ENCODE assay signal across 27 cellular contexts in genomic region chr20:59625214-59625922, GRCh38. TPM values are rescaled to one million over a fixed set of nuclear protein-coding genes. Genes with fewer than 3 reads are reported as not detected.
"Had no signal": no experiment of that assay in that cellular context is flagged by ENCODE, and none has a peak within 500 bp of the region (broad histone marks: within the 10 kb centered on the region; RNA-seq: fewer than 3 reads in every experiment).

No MANE protein-coding gene starts in this region.

- H3K4me1 ChIP-seq: breast epithelium, colonic mucosa, gastrocnemius medialis, parathyroid adenoma, right lobe of liver, thyroid gland, upper lobe of right lung had no signal

- H3K27me3 ChIP-seq: colonic mucosa, hepatocyte, right lobe of liver, thyroid gland had no signal

- H3K4me3 ChIP-seq: breast epithelium, colonic mucosa, gastrocnemius medialis, hepatocyte, right lobe of liver, skin epidermis, thyroid gland, upper lobe of right lung had no signal

- DNase-seq: activated CD4-positive, alpha-beta T cell treated with anti-CD3 and anti-CD28 coated beads for 4 hours; activated CD4-positive, alpha-beta T cell treated with anti-CD3 and anti-CD28 coated beads, Interleukin-2, amount 50 U/mL, for 4 hours; activated CD8-positive, alpha-beta memory T cell treated with anti-CD3 and anti-CD28 coated beads, Interleukin-2, amount 50 U/mL, for 4 hours; activated naive CD8-positive, alpha-beta T cell treated with anti-CD3 and anti-CD28 coated beads, Interleukin-2, amount 50 U/mL, for 24 hours; activated T-cell treated with anti-CD3 and anti-CD28 coated beads, Interleukin-2, amount 50 U/mL, for 1 hour; colonic mucosa; effector memory CD4-positive, alpha-beta T cell; gastrocnemius medialis; glutamatergic neuron; kidney; naive thymus-derived CD8-positive, alpha-beta T cell; occipital lobe; right lobe of liver; stimulated activated CD4-positive, alpha-beta T cell treated with anti-CD3 and anti-CD28 coated beads, Interleukin-12 subunit alpha, Interleukin-12 subunit beta, amount 100 ng/mL, for 4 hours; stimulated activated CD4-positive, alpha-beta T cell treated with anti-CD3 and anti-CD28 coated beads, Interleukin-4, amount 100 ng/mL, for 1 hour; stimulated activated naive CD8-positive, alpha-beta T cell treated with anti-CD3 and anti-CD28 coated beads, Interleukin-15, Interleukin-2, amounts not matched to agents 100 U/mL and 50 U/mL, for 24 hours; SW 1271; T-helper 9 cell; thyroid gland; upper lobe of right lung had no signal

- FAIRE-seq: kidney, TTC549 had no signal

- H3K36me3 ChIP-seq: breast epithelium, colonic mucosa, gastrocnemius medialis, right lobe of liver, thyroid gland, upper lobe of right lung had no signal

- H3K27ac ChIP-seq: breast epithelium, colonic mucosa, gastrocnemius medialis, hepatocyte, parathyroid adenoma, right lobe of liver, skin epidermis, thyroid gland, upper lobe of right lung, VCaP had no signal

- H3K9me3 ChIP-seq: colonic mucosa, gastrocnemius medialis, right lobe of liver, thyroid gland, upper lobe of right lung had no signal

RNA-seq across cellular contexts. Expression of gene PHACTR3, which starts 21.0 kb away (rescaled TPM):
- total RNA-seq: activated CD8-positive, alpha-beta memory T cell treated with anti-CD3 and anti-CD28 coated beads for 36 hours; naive thymus-derived CD8-positive, alpha-beta T cell had no signal
